ENCODE assay signal across 27 cellular contexts in the genomic region with DNA sequence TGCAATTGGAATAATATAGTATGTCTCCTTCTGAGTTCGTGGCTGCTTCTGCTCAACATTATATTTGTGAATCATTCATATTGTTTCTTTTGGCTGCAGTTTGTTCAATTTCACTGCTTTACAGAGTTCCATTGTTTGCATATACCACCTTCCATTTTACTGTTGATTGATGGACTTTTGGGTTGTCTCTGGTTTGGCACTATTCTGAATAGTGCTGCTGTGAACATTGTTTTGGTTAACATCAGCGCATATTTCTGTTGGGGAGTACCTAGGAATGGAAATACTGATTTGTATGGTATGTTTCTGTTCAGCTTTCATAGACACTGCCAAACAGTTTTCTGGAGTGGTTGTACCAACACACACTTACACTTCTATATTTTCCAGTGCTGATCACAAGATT.
"Had no signal": no experiment of that assay in that cellular context is flagged by ENCODE, and none has a peak within 500 bp of the region (broad histone marks: within the 10 kb centered on the region; RNA-seq: fewer than 3 reads in every experiment).

No MANE protein-coding gene starts in this region.

- H3K27me3 ChIP-seq: brain microvascular endothelial cell, esophagus muscularis mucosa, foreskin keratinocyte, gastrocnemius medialis, heart left ventricle had no signal

- H3K36me3 ChIP-seq: brain microvascular endothelial cell, esophagus muscularis mucosa, gastrocnemius medialis, heart left ventricle had no signal

- H3K27ac ChIP-seq: brain microvascular endothelial cell, esophagus muscularis mucosa, foreskin keratinocyte, gastrocnemius medialis, heart left ventricle had no signal

- DNase-seq: activated CD4-positive, alpha-beta memory T cell treated with anti-CD3 and anti-CD28 coated beads for 36 hours; activated CD4-positive, alpha-beta T cell treated with anti-CD3 and anti-CD28 coated beads for 36 hours; activated CD4-positive, alpha-beta T cell treated with anti-CD3 and anti-CD28 coated beads, Interleukin-2, amount 10 ng/mL, durations not matched to agents 24 days and 14 days; activated CD4-positive, CD25-positive, alpha-beta regulatory T cell; activated CD4-positive, CD25-positive, alpha-beta regulatory T cell treated with anti-CD3 and anti-CD28 coated beads, Interleukin-2, amount 50 U/mL, for 72 hours; activated CD8-positive, alpha-beta memory T cell treated with anti-CD3 and anti-CD28 coated beads, Interleukin-2, amount 10 ng/mL, durations not matched to agents 7 days and 5 days; activated CD8-positive, alpha-beta memory T cell treated with anti-CD3 and anti-CD28 coated beads, Interleukin-2, amount 50 U/mL, for 4 hours; activated CD8-positive, alpha-beta T cell treated with anti-CD3 and anti-CD28 coated beads, Interleukin-2, amount 10 ng/mL, durations not matched to agents 7 days and 5 days; activated effector memory CD4-positive, alpha-beta T cell treated with Interleukin-2 at 50 U/mL for 16 hours; activated gamma-delta T cell treated with Interleukin-2 at 50 U/mL for 16 hours; activated naive CD4-positive, alpha-beta T cell treated with anti-CD3 and anti-CD28 coated beads, Interleukin-2, amount 50 U/mL, for 16 hours; activated naive CD4-positive, alpha-beta T cell treated with Interleukin-2 at 50 U/mL for 16 hours; activated T-cell treated with anti-CD3 and anti-CD28 coated beads, Interleukin-2, amount 50 U/mL, for 1 hour; amniotic stem cell; anterior cingulate cortex; brain microvascular endothelial cell; cortex of kidney; dermis blood vessel endothelial cell; effector CD4-positive, alpha-beta T cell; effector memory CD8-positive, alpha-beta T cell; erythroblast; foreskin keratinocyte; gastrocnemius medialis; glutamatergic neuron; heart left ventricle; T-helper 2 cell had no signal

- H3K4me1 ChIP-seq: gastrocnemius medialis, heart left ventricle had no signal

- H3K9me3 ChIP-seq: esophagus muscularis mucosa, gastrocnemius medialis had no signal

- H3K4me3 ChIP-seq: esophagus muscularis mucosa, gastrocnemius medialis, heart left ventricle had no signal

- ATAC-seq: activated CD4-positive, alpha-beta T cell treated with anti-CD3 and anti-CD28 coated beads for 36 hours; activated CD8-positive, alpha-beta memory T cell treated with anti-CD3 and anti-CD28 coated beads, Interleukin-2, amount 10 ng/mL, durations not matched to agents 7 days and 5 days; activated CD8-positive, alpha-beta T cell treated with anti-CD3 and anti-CD28 coated beads, Interleukin-2, amount 10 ng/mL, durations not matched to agents 7 days and 5 days; effector memory CD8-positive, alpha-beta T cell; foreskin keratinocyte; gastrocnemius medialis; heart left ventricle had no signal
